ENCODE assay signal across 8 cellular contexts in the genomic region with DNA sequence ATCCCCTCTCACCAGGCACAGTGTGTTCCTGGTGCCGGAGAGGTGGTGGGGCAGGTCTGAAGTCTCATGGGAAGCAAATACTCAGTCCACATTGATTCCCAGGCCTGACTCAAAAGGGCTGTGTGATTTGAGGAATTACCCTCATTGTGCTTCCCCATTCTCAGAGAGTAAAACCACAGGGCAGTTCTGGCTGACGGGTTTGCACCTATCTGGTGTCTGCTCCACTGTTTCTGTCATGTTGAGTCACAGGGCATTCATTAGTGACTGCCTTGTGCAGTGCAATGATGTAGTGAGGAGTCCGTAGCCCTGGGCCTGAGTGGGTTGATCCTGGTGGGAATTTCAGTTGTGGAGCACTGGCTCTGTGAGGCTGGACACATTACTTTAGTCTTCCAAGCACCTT.
DNase-seq lines count a peak whose midpoint lies in the region; ATAC-seq and TF ChIP-seq lines count a peak whose summit lies in the region.

No MANE protein-coding gene starts in this region.

- H3K27me3 Mint-ChIP-seq in GM23338 (ENCODE audit: insufficient read depth, low read depth, poor library complexity), result peaks cover 1% of the 10 kb centered on the region

- no peaks in the 10 kb centered on the region for H3K27me3 ChIP-seq in GM23338 (ENCODE audit: insufficient read depth)

- ATAC-seq in GM18502 (IDR thresholded peaks at IDR 0.05; ENCODE audit: poor library complexity, unreplicated experiment), result peak; percentile 93
- peak; percentile 49 for ATAC-seq in GM21526 (IDR thresholded peaks at IDR 0.05; ENCODE audit: low FRiP score, unreplicated experiment)
- ATAC-seq in HG03520 (IDR thresholded peaks at IDR 0.05; ENCODE audit: unreplicated experiment), result peak; percentile 81
- ATAC-seq in SK-N-SH treated with all-trans-retinoic acid at 6 μM for 48 hours, result no peak
- ATAC-seq in GM23338, result no peak

- H3K79me2 ChIP-seq in GM23338 (replicated peaks; ENCODE audit: insufficient read depth), result no peaks in the 10 kb centered on the region

- no peak overlapping the region for H3K4me2 ChIP-seq in GM23338

- H3K9me2 ChIP-seq in GM23338 (ENCODE audit: insufficient read depth), result no peaks in the 10 kb centered on the region

- peaks cover 10% of the 10 kb centered on the region for H3K4me1 Mint-ChIP-seq in GM23338

- TF ChIP-seq CTCF in epithelial cell of proximal tubule (conservative IDR thresholded peaks at IDR 0.05; ENCODE audit: low read depth, low read length), result no peak
- no peak for TF ChIP-seq CTCF in GM23338 (conservative IDR thresholded peaks at IDR 0.05; ENCODE audit: low read depth in 2 of 2)

- no peak overlapping the region for H3K4me3 ChIP-seq in epithelial cell of proximal tubule (ENCODE audit: low read depth, low read length)
- H3K4me3 ChIP-seq in GM23338, result no peak overlapping the region

- no peak overlapping the region for H3K4me3 Mint-ChIP-seq in GM23338

- no peaks in the 10 kb centered on the region for H3F3A ChIP-seq in GM23338 (replicated peaks; ENCODE audit: low read depth)

- peak; percentile 78 for DNase-seq in epithelial cell of proximal tubule (ENCODE audit: low read depth)
- no peak for DNase-seq in NCI-H748 (lab: John Stamatoyannopoulos, UW; ENCODE audit: unreplicated experiment)
- no peak for DNase-seq in GM23338 (ENCODE audit: low spot score)
- DNase-seq in activated CD4-positive, alpha-beta T cell treated with anti-CD3 and anti-CD28 coated beads for 1 hour, result no peak

- no peak overlapping the region for H2AFZ ChIP-seq in GM23338

- no peaks in the 10 kb centered on the region for H3K36me3 ChIP-seq in GM23338 (ENCODE audit: insufficient read depth)

- no peaks in the 10 kb centered on the region; the same call in 2 of the 3 replicates for H3K9me3 Mint-ChIP-seq in GM23338

- H3K27ac ChIP-seq in GM23338 (ENCODE audit: low read depth), result no peak overlapping the region

- H3K27ac Mint-ChIP-seq in GM23338, result no peak overlapping the region

- no peaks in the 10 kb centered on the region for H3K4me1 ChIP-seq in GM23338 (ENCODE audit: insufficient read depth)

- no peaks in the 10 kb centered on the region for H3K36me3 Mint-ChIP-seq in GM23338 (ENCODE audit: low read depth)

- H4K20me1 ChIP-seq in GM23338 (replicated peaks; ENCODE audit: insufficient read depth), result no peaks in the 10 kb centered on the region

TF ChIP-seq in SK-N-SH treated with all-trans-retinoic acid at 6 μM for 48 hours, 23 proteins besides CTCF, POLR2A, EP300 and RAD21 (continues in another document):
- TF ChIP-seq, protein P1, sequence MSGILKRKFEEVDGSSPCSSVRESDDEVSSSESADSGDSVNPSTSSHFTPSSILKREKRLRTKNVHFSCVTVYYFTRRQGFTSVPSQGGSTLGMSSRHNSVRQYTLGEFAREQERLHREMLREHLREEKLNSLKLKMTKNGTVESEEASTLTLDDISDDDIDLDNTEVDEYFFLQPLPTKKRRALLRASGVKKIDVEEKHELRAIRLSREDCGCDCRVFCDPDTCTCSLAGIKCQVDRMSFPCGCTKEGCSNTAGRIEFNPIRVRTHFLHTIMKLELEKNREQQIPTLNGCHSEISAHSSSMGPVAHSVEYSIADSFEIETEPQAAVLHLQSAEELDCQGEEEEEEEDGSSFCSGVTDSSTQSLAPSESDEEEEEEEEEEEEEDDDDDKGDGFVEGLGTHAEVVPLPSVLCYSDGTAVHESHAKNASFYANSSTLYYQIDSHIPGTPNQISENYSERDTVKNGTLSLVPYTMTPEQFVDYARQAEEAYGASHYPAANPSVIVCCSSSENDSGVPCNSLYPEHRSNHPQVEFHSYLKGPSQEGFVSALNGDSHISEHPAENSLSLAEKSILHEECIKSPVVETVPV (CRISPR knock-in tag; IDR thresholded peaks at IDR 0.05), result no peak
- TF ChIP-seq ESRRG (CRISPR knock-in tag; IDR thresholded peaks at IDR 0.05) (no peak), POU6F1 (CRISPR knock-in tag; IDR thresholded peaks at IDR 0.05; ENCODE audit: borderline replicate concordance, low read depth) (no peak)

TF ChIP-seq in GM23338, 12 proteins besides CTCF, POLR2A, EP300 and RAD21 (continues in another document):
- no peak for TF ChIP-seq POLR2AphosphoS5 (IDR thresholded peaks at IDR 0.05; ENCODE audit: low read depth)
- no peak for TF ChIP-seq ZNF114 (CRISPR knock-in tag; IDR thresholded peaks at IDR 0.05)
- TF ChIP-seq REST (IDR thresholded peaks at IDR 0.05; ENCODE audit: unreplicated experiment), result no peak
- TF ChIP-seq, protein P2, sequence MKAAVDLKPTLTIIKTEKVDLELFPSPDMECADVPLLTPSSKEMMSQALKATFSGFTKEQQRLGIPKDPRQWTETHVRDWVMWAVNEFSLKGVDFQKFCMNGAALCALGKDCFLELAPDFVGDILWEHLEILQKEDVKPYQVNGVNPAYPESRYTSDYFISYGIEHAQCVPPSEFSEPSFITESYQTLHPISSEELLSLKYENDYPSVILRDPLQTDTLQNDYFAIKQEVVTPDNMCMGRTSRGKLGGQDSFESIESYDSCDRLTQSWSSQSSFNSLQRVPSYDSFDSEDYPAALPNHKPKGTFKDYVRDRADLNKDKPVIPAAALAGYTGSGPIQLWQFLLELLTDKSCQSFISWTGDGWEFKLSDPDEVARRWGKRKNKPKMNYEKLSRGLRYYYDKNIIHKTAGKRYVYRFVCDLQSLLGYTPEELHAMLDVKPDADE (IDR thresholded peaks at IDR 0.05), result no peak
- no peak for TF ChIP-seq CREB1 (CRISPR knock-in tag; IDR thresholded peaks at IDR 0.05; ENCODE audit: low read depth)
- TF ChIP-seq NANOG (IDR thresholded peaks at IDR 0.05; ENCODE audit: borderline replicate concordance), result no peak

Comparison
In these comparisons a context has a peak if more than half of its experiments do, and no peak if none do; other contexts are left out.
1. ATAC-seq: peak in GM18502 (single experiment), GM21526 (single experiment) and HG03520 (single experiment); none in SK-N-SH treated with all-trans-retinoic acid at 6 μM for 48 hours (single experiment) and GM23338 (single experiment).